In genomic region chr10:95125582-95125981, GRCh38 we compare ENCODE assay signal across 10 cellular contexts. TPM values are rescaled to one million over a fixed set of nuclear protein-coding genes. Genes with fewer than 3 reads are reported as not detected.
"Had no signal": no experiment of that assay in that cellular context is flagged by ENCODE, and none has a peak within 500 bp of the region (broad histone marks: within the 10 kb centered on the region; RNA-seq: fewer than 3 reads in every experiment).

No MANE protein-coding gene starts in this region.

- ATAC-seq: HCT116, K562 had no signal

- H3K36me3 ChIP-seq: HAP-1 had no signal

- H3K4me3 ChIP-seq: GM23248, HAP-1, K562 had no signal

- H3K9me3 ChIP-seq: HAP-1 had no signal

- H3K4me1 ChIP-seq: HAP-1 had no signal

- DNase-seq: GM23248, GOT3, H7, HFFc6, IMR-90 had no signal

- H3K27ac ChIP-seq: GM23248 had no signal

RNA-seq across cellular contexts. Expression of gene CYP2C8, which starts 56.3 kb away (rescaled TPM):
- total RNA-seq: GM23248, H4, HFFc6, HT-29, IMR-90 had no signal
